Comparison of ENCODE assay signal across 8 cellular contexts in genomic region chr16:85759631-85760419, GRCh38. TPM values are rescaled to one million over a fixed set of nuclear protein-coding genes. Genes with fewer than 3 reads are reported as not detected.
DNase-seq lines count a peak whose midpoint lies in the region; ATAC-seq, FAIRE-seq and TF ChIP-seq lines count a peak whose summit lies in the region.

No MANE protein-coding gene starts in this region.

- no peak overlapping the region for H2AK5ac ChIP-seq in H1 (ENCODE audit: low read depth, low read length)

- peak; percentile 71 to 79 for TF ChIP-seq RAD21 in H1 (IDR thresholded peaks at IDR 0.05 in 1 of 2, conservative IDR thresholded peaks at IDR 0.05 in 1 of 2; ENCODE audit: low read depth in 2 of 2, low read length in 2 of 2)

- no peaks in the 10 kb centered on the region for H3K79me2 ChIP-seq in H1 (ENCODE audit: control insufficient read depth in 1 of 2, insufficient read depth in 2 of 2, low read length in 2 of 2)

- H3K4me1 ChIP-seq in H1 (replicated peaks in 1 of 4; ENCODE audit: control insufficient read depth in 3 of 4, insufficient read depth in 4 of 4, low read length in 3 of 4) (no peaks in the 10 kb centered on the region; a peak in 1 of 7 replicates), gastrocnemius medialis (no peaks in the 10 kb centered on the region)

- POLR2A ChIA-PET in H1 (lab: Charles Lee; ENCODE audit: partially characterized antibody) = interaction anchor here (0.7 to 2.5 kb wide), 4 partner anchors 9 to 41 kb away, joined by 3 to 5 read pairs (median 3); no protein-coding TSS in a partner anchor

- no peak overlapping the region for H3K18ac ChIP-seq in H1 (ENCODE audit: extremely low read depth, low read length)

- intact Hi-C loops in gastrocnemius medialis (cut with DNase I; ENCODE audit: low total_unique reads) = loop anchor here (1.0 to 5.0 kb wide), 2 partner anchors 83 to 101 kb away; no protein-coding TSS in a partner anchor

- no peak overlapping the region for H2BK20ac ChIP-seq in H1 (ENCODE audit: low read length)

- H3K36me3 ChIP-seq in H1 (ENCODE audit: control insufficient read depth in 2 of 4, insufficient read depth in 4 of 4, low read length in 3 of 4) (no peaks in the 10 kb centered on the region), gastrocnemius medialis (no peaks in the 10 kb centered on the region)

- H3K9ac ChIP-seq in H1 (replicated peaks in 1 of 4; ENCODE audit: extremely low read depth in 1 of 4, low read depth in 3 of 4, low read length in 3 of 4) = no peak overlapping the region

- H2BK120ac ChIP-seq in H1 (replicated peaks; ENCODE audit: low read depth, low read length) = no peak overlapping the region

- H3K9me3 Mint-ChIP-seq in activated T-cell treated with anti-CD3 and anti-CD28 coated beads, Interleukin-2, amount 50 U/mL, for 24 hours = no peaks in the 10 kb centered on the region

- H3K79me1 ChIP-seq in H1 (ENCODE audit: low read depth, low read length) = no peaks in the 10 kb centered on the region

- no peak overlapping the region for H3K14ac ChIP-seq in H1 (ENCODE audit: insufficient read length)

- TF ChIP-seq CTCF in H1 (IDR thresholded peaks at IDR 0.05; ENCODE audit: control extremely low read depth in 1 of 3, insufficient read depth in 1 of 3, low read depth in 1 of 3, low read length in 3 of 3) = peak; percentile 77 to 88 (median 83)
- TF ChIP-seq CTCF in gastrocnemius medialis (IDR thresholded peaks at IDR 0.05 in 4 of 5, conservative IDR thresholded peaks at IDR 0.05 in 1 of 5) = peak in 4 of 5 experiments; percentile 65 to 73 (median 70)

- H3K27me3 ChIP-seq in H1 (replicated peaks in 1 of 4; ENCODE audit: control insufficient read depth in 3 of 4, extremely low read depth in 1 of 4, insufficient read depth in 3 of 4, low read length in 3 of 4) (0 out of 7 replicates have a peak, but pooled peaks cover 0 to 2% (median 0%) of the 10 kb centered on the region in 4 experiments), gastrocnemius medialis (peaks cover 5 to 7% (median 5%) of the 10 kb centered on the region in 3 donors)

- peak; percentile 44 for DNase-seq in activated T-cell treated with anti-CD3 and anti-CD28 coated beads, Interleukin-2, amount 50 U/mL, for 24 hours
- DNase-seq in activated T-cell treated with anti-CD3 and anti-CD28 coated beads for 4 hours = no peak
- DNase-seq in NOMO-1 (lab: John Stamatoyannopoulos, UW; ENCODE audit: unreplicated experiment in 2 of 2) = peak; percentile 45 to 71
- peak in 1 of 2 experiments; percentile 75 for DNase-seq in H1 (ENCODE audit: low read depth in 1 of 2, low spot score in 2 of 2)
- DNase-seq in gastrocnemius medialis = peak in 1 of 2 donors; percentile 14
- no peak for DNase-seq in NCI-H774 (lab: John Stamatoyannopoulos, UW)
- no peak for DNase-seq in GM19238 (ENCODE audit: insufficient read length, low spot score)

- no peak for TF ChIP-seq POLR2A in H1 (IDR thresholded peaks at IDR 0.05; ENCODE audit: control extremely low read depth in 1 of 2, low read depth in 2 of 2, low read length in 2 of 2)
- TF ChIP-seq POLR2A in gastrocnemius medialis (IDR thresholded peaks at IDR 0.05) = no peak

- no peak overlapping the region for H3K4me3 ChIP-seq in H1 (ENCODE audit: extremely low read depth in 1 of 4, insufficient read depth in 2 of 4, low read depth in 3 of 4, low read length in 4 of 4)
- no peak overlapping the region for H3K4me3 ChIP-seq in gastrocnemius medialis

- no peaks in the 10 kb centered on the region for H3K36me3 Mint-ChIP-seq in activated T-cell treated with anti-CD3 and anti-CD28 coated beads, Interleukin-2, amount 50 U/mL, for 24 hours (ENCODE audit: low read depth)

- H3K4ac ChIP-seq in H1 (replicated peaks; ENCODE audit: insufficient read length, low read depth, low read length) = no peak overlapping the region

- no peak overlapping the region for H2BK5ac ChIP-seq in H1 (ENCODE audit: low read depth, low read length)

- FAIRE-seq in H1 (lab: Jason Lieb, UNC) = no peak

- H3K4me1 Mint-ChIP-seq in activated T-cell treated with anti-CD3 and anti-CD28 coated beads, Interleukin-2, amount 50 U/mL, for 24 hours (ENCODE audit: low read depth) = peaks cover 23% of the 10 kb centered on the region

- no peak overlapping the region for H2AFZ ChIP-seq in H1 (ENCODE audit: low read length)

- no peak for TF ChIP-seq EP300 in H1 (IDR thresholded peaks at IDR 0.05; ENCODE audit: borderline replicate concordance in 1 of 2, low read depth in 2 of 2, low read length in 2 of 2)

- H3K23ac ChIP-seq in H1 (ENCODE audit: insufficient read length) = no peak overlapping the region

- H3K27ac ChIP-seq in H1 (ENCODE audit: low read depth, low read length) (no peak overlapping the region), gastrocnemius medialis (no peak overlapping the region)

- H3K23me2 ChIP-seq in H1 (ENCODE audit: low read depth, low read length) = no peaks in the 10 kb centered on the region

- no peak overlapping the region for H4K5ac ChIP-seq in H1 (ENCODE audit: insufficient read length, low read depth, low read length)

- no peaks in the 10 kb centered on the region for H3K9me3 ChIP-seq in H1 (ENCODE audit: insufficient read depth in 2 of 2, low read depth in 1 of 2, low read length in 1 of 2)
- no peaks in the 10 kb centered on the region for H3K9me3 ChIP-seq in gastrocnemius medialis

- no peak overlapping the region for H3K27ac Mint-ChIP-seq in activated T-cell treated with anti-CD3 and anti-CD28 coated beads, Interleukin-2, amount 50 U/mL, for 24 hours

- H2BK12ac ChIP-seq in H1 (ENCODE audit: low read depth, low read length) = no peak overlapping the region

- no peak overlapping the region; the same call in 1 of the 2 replicates for H4K8ac ChIP-seq in H1 (ENCODE audit: extremely low read depth, insufficient read depth, low read length)

- no peak overlapping the region for H3K56ac ChIP-seq in H1 (replicated peaks; ENCODE audit: insufficient read length, low read depth, low read length)

- no peak overlapping the region for H3K4me3 Mint-ChIP-seq in activated T-cell treated with anti-CD3 and anti-CD28 coated beads, Interleukin-2, amount 50 U/mL, for 24 hours

- 78% methylated on average over 16 of the region's 20 CpGs; no CpG with 5 or more reads in 1 of the 2 experiments for WGBS in H1 (ENCODE audit: extremely low coverage in 1 of 2, insufficient coverage in 1 of 2, insufficient read length in 1 of 2, insufficient replicate concordance in 2 of 2, low coverage in 1 of 2, low lambda C conversion rate in 2 of 2, missing lambda C conversion rate in 1 of 2), 2 experiments

- CTCF ChIA-PET in H1 (lab: Charles Lee; ENCODE audit: partially characterized antibody) = interaction anchor here (0.6 to 4.6 kb wide), 25 partner anchors 8 to 586 kb away, joined by 3 to 33 read pairs (median 3); no protein-coding TSS in a partner anchor

- in situ Hi-C loops in gastrocnemius medialis (cut with MboI; ENCODE audit: low sequenced_read_pairs in 4 of 4) = no loop called here

- no peak overlapping the region for H3K4me2 ChIP-seq in H1 (ENCODE audit: insufficient read depth in 1 of 2, low read depth in 2 of 2, low read length in 2 of 2)

- peak; percentile 46 to 77 for ATAC-seq in gastrocnemius medialis
- no peak for ATAC-seq in HG02763 (IDR thresholded peaks at IDR 0.05; ENCODE audit: unreplicated experiment)

- H3K27me3 Mint-ChIP-seq in activated T-cell treated with anti-CD3 and anti-CD28 coated beads, Interleukin-2, amount 50 U/mL, for 24 hours = peaks cover 34% of the 10 kb centered on the region

- no peaks in the 10 kb centered on the region for H4K20me1 ChIP-seq in H1 (replicated peaks in 1 of 2; ENCODE audit: control insufficient read depth in 1 of 2, insufficient read depth in 2 of 2, low read length in 2 of 2)

- H2BK15ac ChIP-seq in H1 (ENCODE audit: low read length) = no peak overlapping the region

- H4K91ac ChIP-seq in H1 (replicated peaks; ENCODE audit: insufficient read length, low read length) = no peak overlapping the region

TF ChIP-seq in H1, 55 proteins besides CTCF, POLR2A, EP300 and RAD21 (continues in another document):
- TF ChIP-seq TAF1 (IDR thresholded peaks at IDR 0.05; ENCODE audit: low read depth, low read length) (no peak), CBX5 (IDR thresholded peaks at IDR 0.05; ENCODE audit: low read depth, low read length) (no peak), TBP (IDR thresholded peaks at IDR 0.05; ENCODE audit: low read depth, low read length) (no peak), SIN3A (conservative IDR thresholded peaks at IDR 0.05 in 1 of 2, IDR thresholded peaks at IDR 0.05 in 1 of 2; ENCODE audit: low read depth in 1 of 2, low read length in 2 of 2) (no peak)

RNA-seq across cellular contexts. Expression of gene C16orf74, which starts 8.9 kb away (rescaled TPM):
- 6.1 and 7.3 TPM in 2 replicates for total RNA-seq in H1 (2021; fragmentation: NEBNext Ultra II Directional; extraction: Animal tissue kit (Norgen Biotek cat#: 25700))
- polyA plus RNA-seq in H1 (2011; rRNA removed) = 9.3 and 13.4 TPM in 2 replicates
- polyA plus RNA-seq in H1 (2011; cell fraction: cytosol; rRNA removed) = 9.3 TPM
- polyA plus RNA-seq in H1 (2011; cell fraction: nucleus; rRNA removed) = 9.9 TPM
- polyA plus RNA-seq in H1 (2012, experiment 1 of 2) = 4.3 to 8.8 TPM (median 7.6 TPM) in 4 replicates
- polyA plus RNA-seq in H1 (2012, experiment 2 of 2) = 7.0 TPM
- 9.0 TPM for polyA plus RNA-seq in H1 (2013, experiment 1 of 2)
- 8.4 TPM for polyA plus RNA-seq in H1 (2013, experiment 2 of 2)
- polyA minus RNA-seq in H1 (2011; rRNA and poly(A)+ RNA removed) = 0.44 and 0.85 TPM in 2 replicates
- polyA minus RNA-seq in H1 (2011; cell fraction: cytosol; rRNA and poly(A)+ RNA removed) = 2.2 TPM
- 1.1 TPM for polyA minus RNA-seq in H1 (2011; cell fraction: nucleus; rRNA and poly(A)+ RNA removed)
- total RNA-seq in gastrocnemius medialis = 1 to 10 TPM in 1 of 4 donors, not detected in 3; 1.3 TPM

RNA-seq across cellular contexts. Expression of gene EMC8, which starts 39.5 kb away (rescaled TPM):
- 47.9 and 52.2 TPM in 2 replicates for total RNA-seq in H1 (2021; fragmentation: NEBNext Ultra II Directional; extraction: Animal tissue kit (Norgen Biotek cat#: 25700))
- polyA plus RNA-seq in H1 (2011; rRNA removed) = 64.0 and 69.7 TPM in 2 replicates
- polyA plus RNA-seq in H1 (2011; cell fraction: cytosol; rRNA removed) = 60.0 TPM
- polyA plus RNA-seq in H1 (2011; cell fraction: nucleus; rRNA removed) = 79.9 TPM
- polyA plus RNA-seq in H1 (2012, experiment 1 of 2) = 29.4 to 44.5 TPM (median 41.7 TPM) in 4 replicates
- 39.1 TPM for polyA plus RNA-seq in H1 (2012, experiment 2 of 2)
- polyA plus RNA-seq in H1 (2013, experiment 1 of 2) = 33.5 TPM
- polyA plus RNA-seq in H1 (2013, experiment 2 of 2) = 31.9 TPM
- polyA minus RNA-seq in H1 (2011; rRNA and poly(A)+ RNA removed) = 64.3 and 73.2 TPM in 2 replicates
- 61.1 TPM for polyA minus RNA-seq in H1 (2011; cell fraction: cytosol; rRNA and poly(A)+ RNA removed)
- 38.0 TPM for polyA minus RNA-seq in H1 (2011; cell fraction: nucleus; rRNA and poly(A)+ RNA removed)
- total RNA-seq in gastrocnemius medialis = 10 to 100 TPM; 29.6 to 39.8 (median 36.4) TPM

RNA-seq across cellular contexts. Expression of gene COX4I1, which starts 39.7 kb away (rescaled TPM):
- 496 and 507 TPM in 2 replicates for total RNA-seq in H1 (2021; fragmentation: NEBNext Ultra II Directional; extraction: Animal tissue kit (Norgen Biotek cat#: 25700))
- 693 and 707 TPM in 2 replicates for polyA plus RNA-seq in H1 (2011; rRNA removed)
- 932 TPM for polyA plus RNA-seq in H1 (2011; cell fraction: cytosol; rRNA removed)
- polyA plus RNA-seq in H1 (2011; cell fraction: nucleus; rRNA removed) = 683 TPM
- 451 to 785 TPM (median 705 TPM) in 4 replicates for polyA plus RNA-seq in H1 (2012, experiment 1 of 2)
- 672 TPM for polyA plus RNA-seq in H1 (2012, experiment 2 of 2)
- 1,101 TPM for polyA plus RNA-seq in H1 (2013, experiment 1 of 2)
- 1,112 TPM for polyA plus RNA-seq in H1 (2013, experiment 2 of 2)
- polyA minus RNA-seq in H1 (2011; rRNA and poly(A)+ RNA removed) = 205 and 258 TPM in 2 replicates
- polyA minus RNA-seq in H1 (2011; cell fraction: cytosol; rRNA and poly(A)+ RNA removed) = 116 TPM
- 127 TPM for polyA minus RNA-seq in H1 (2011; cell fraction: nucleus; rRNA and poly(A)+ RNA removed)
- total RNA-seq in gastrocnemius medialis = 100 to 1,000 TPM; 666 to 782 (median 689) TPM

Comparison
In these comparisons a context has a peak if more than half of its experiments do, and no peak if none do; other contexts are left out.
1. DNase-seq: peak in activated T-cell treated with anti-CD3 and anti-CD28 coated beads, Interleukin-2, amount 50 U/mL, for 24 hours (single experiment) and NOMO-1 (2 of 2); none in activated T-cell treated with anti-CD3 and anti-CD28 coated beads for 4 hours (single experiment), NCI-H774 (single experiment) and GM19238 (single experiment).